ENCODE assay signal across 16 cellular contexts in genomic region chr7:2016761-2017482, GRCh38.
A peak's percentile ranks its signal among the peaks of the same experiment; 100 is the strongest.
DNase-seq lines count a peak whose midpoint lies in the region; ATAC-seq and TF ChIP-seq lines count a peak whose summit lies in the region.
"Had no signal": no experiment of that assay in that cellular context is flagged by ENCODE, and none has a peak within 500 bp of the region (broad histone marks: within the 10 kb centered on the region; RNA-seq: fewer than 3 reads in every experiment).

No MANE protein-coding gene starts in this region.

- H3K9me2 ChIP-seq in SK-N-SH, result no peaks in the 10 kb centered on the region

- peaks cover 22 to 60% of the 10 kb centered on the region in 2 experiments; a peak in 3 of 4 replicates for H3K4me1 ChIP-seq in SK-N-SH (ENCODE audit: control insufficient read depth in 1 of 2, insufficient read depth in 2 of 2, low read depth in 1 of 2, low read length in 1 of 2)
- no peaks in the 10 kb centered on the region for H3K4me1 ChIP-seq in right cardiac atrium (ENCODE audit: control insufficient read depth, insufficient read depth, low read length)

- no peaks in the 10 kb centered on the region for H4K20me1 ChIP-seq in SK-N-SH (ENCODE audit: insufficient read depth)

- no peak for TF ChIP-seq RAD21 in SK-N-SH (IDR thresholded peaks at IDR 0.05; ENCODE audit: low read length)

- no peak overlapping the region for H3K4me2 ChIP-seq in SK-N-SH

- peak; percentile 14 for DNase-seq in SK-N-SH
- peak; percentile 80 for DNase-seq in NCI-H146 (lab: John Stamatoyannopoulos, UW)
- peak; percentile 9 to 45 (median 32) for DNase-seq in right cardiac atrium
- DNase-seq in posterior vena cava (ENCODE audit: low spot score), result peak; percentile 73
- DNase-seq in anterior cingulate cortex (lab: John Stamatoyannopoulos, UW), result no peak
- DNase-seq in activated T-cell treated with anti-CD3 and anti-CD28 coated beads, Interleukin-2, amount 50 U/mL, for 4 hours, result no peak
- DNase-seq in NOMO-1 (lab: John Stamatoyannopoulos, UW; ENCODE audit: unreplicated experiment in 2 of 2), result no peak
- DNase-seq: activated CD8-positive, alpha-beta T cell treated with anti-CD3 and anti-CD28 coated beads, Interleukin-2, amount 10 ng/mL, durations not matched to agents 7 days and 5 days; central memory CD4-positive, alpha-beta T cell; COR-L47; KBM-7; NCI-H187 had no signal

- H3K27ac ChIP-seq in SK-N-SH (ENCODE audit: low read depth in 2 of 2, low read length in 1 of 2), result no peak overlapping the region
- no peak overlapping the region for H3K27ac ChIP-seq in right cardiac atrium (ENCODE audit: low read length)
- H3K27ac ChIP-seq: gastroesophageal sphincter, SJCRH30 had no signal

- TF ChIP-seq CTCF in SK-N-SH (IDR thresholded peaks at IDR 0.05), result no peak

- H3K79me2 ChIP-seq in SK-N-SH (ENCODE audit: insufficient read depth), result 0 out of 2 replicates have a peak, but pooled peaks cover 8% of the 10 kb centered on the region

- H3K9me3 ChIP-seq in SK-N-SH (no peaks in the 10 kb centered on the region), right cardiac atrium (ENCODE audit: control insufficient read depth, low read length) (no peaks in the 10 kb centered on the region)
- H3K9me3 ChIP-seq: gastroesophageal sphincter, SJCRH30 had no signal

- intact Hi-C loops in right cardiac atrium (cut with DNase I) (no loop called here), posterior vena cava (cut with DNase I) (no loop called here)

- no peaks in the 10 kb centered on the region for H3K9me3 Mint-ChIP-seq in activated T-cell treated with anti-CD3 and anti-CD28 coated beads, Interleukin-2, amount 50 U/mL, for 4 hours
- H3K9me3 Mint-ChIP-seq: activated naive CD4-positive, alpha-beta T cell treated with anti-CD3 and anti-CD28 coated beads, Interleukin-2, amount 50 U/mL, for 72 hours had no signal

- no peaks in the 10 kb centered on the region for H3K27me3 Mint-ChIP-seq in activated T-cell treated with anti-CD3 and anti-CD28 coated beads, Interleukin-2, amount 50 U/mL, for 4 hours (ENCODE audit: low read depth)

- POLR2A ChIA-PET in SK-N-SH (lab: Yijun Ruan, JAX), result no interaction called here

- no peaks in the 10 kb centered on the region for H3K36me3 ChIP-seq in SK-N-SH (replicated peaks in 1 of 2; ENCODE audit: control insufficient read depth in 1 of 2, insufficient read depth in 2 of 2, low read length in 1 of 2)
- H3K36me3 ChIP-seq: SJCRH30 had no signal

- peaks cover 11% of the 10 kb centered on the region for H3K36me3 Mint-ChIP-seq in activated T-cell treated with anti-CD3 and anti-CD28 coated beads, Interleukin-2, amount 50 U/mL, for 4 hours (ENCODE audit: insufficient read depth)
- H3K36me3 Mint-ChIP-seq: activated naive CD4-positive, alpha-beta T cell treated with anti-CD3 and anti-CD28 coated beads, Interleukin-2, amount 50 U/mL, for 72 hours had no signal

- peaks cover 4% of the 10 kb centered on the region for H3F3A ChIP-seq in SK-N-SH (replicated peaks; ENCODE audit: insufficient read depth)

- H3K4me3 ChIP-seq in SK-N-SH (ENCODE audit: low read depth in 2 of 2, low read length in 1 of 2) (no peak overlapping the region), right cardiac atrium (ENCODE audit: low read length) (no peak overlapping the region)
- H3K4me3 ChIP-seq: gastroesophageal sphincter, SJCRH30 had no signal

- H3K9ac ChIP-seq in SK-N-SH, result no peak overlapping the region

- H2AFZ ChIP-seq in SK-N-SH (ENCODE audit: low read depth), result no peak overlapping the region

- no peak for ATAC-seq in SK-N-SH treated with all-trans-retinoic acid at 6 μM for 48 hours
- no peak for ATAC-seq in right cardiac atrium
- no peak for ATAC-seq in activated T-cell treated with anti-CD3 and anti-CD28 coated beads, Interleukin-2, amount 50 U/mL, for 4 hours
- ATAC-seq: activated CD8-positive, alpha-beta T cell treated with anti-CD3 and anti-CD28 coated beads, Interleukin-2, amount 10 ng/mL, durations not matched to agents 7 days and 5 days; activated naive CD4-positive, alpha-beta T cell treated with anti-CD3 and anti-CD28 coated beads, Interleukin-2, amount 50 U/mL, for 72 hours; gastroesophageal sphincter had no signal

- H3K27me3 ChIP-seq in SK-N-SH (ENCODE audit: insufficient read depth) (no peaks in the 10 kb centered on the region), right cardiac atrium (ENCODE audit: control insufficient read depth, insufficient read depth) (no peaks in the 10 kb centered on the region)
- H3K27me3 ChIP-seq: gastroesophageal sphincter, SJCRH30 had no signal

- H3K4me3 Mint-ChIP-seq in activated T-cell treated with anti-CD3 and anti-CD28 coated beads, Interleukin-2, amount 50 U/mL, for 4 hours, result no peak overlapping the region
- H3K4me3 Mint-ChIP-seq: activated CD8-positive, alpha-beta T cell treated with anti-CD3 and anti-CD28 coated beads, Interleukin-2, amount 10 ng/mL, durations not matched to agents 7 days and 5 days had no signal

- CTCF ChIA-PET in SK-N-SH (lab: Yijun Ruan, JAX), result interaction anchor here (1.0 to 2.4 kb wide), 4 partner anchors 8 to 353 kb away, joined by 3 to 9 read pairs (median 4); no protein-coding TSS in a partner anchor

- peaks cover 22% of the 10 kb centered on the region for H3K4me1 Mint-ChIP-seq in activated T-cell treated with anti-CD3 and anti-CD28 coated beads, Interleukin-2, amount 50 U/mL, for 4 hours (ENCODE audit: low read depth)

- no peak for TF ChIP-seq EP300 in SK-N-SH (IDR thresholded peaks at IDR 0.05; ENCODE audit: borderline replicate concordance in 1 of 2, low read depth in 1 of 2, low read length in 1 of 2)

- 94% methylated on average over 29 of the region's 29 CpGs for WGBS in SK-N-SH (ENCODE audit: low lambda C conversion rate)
- WGBS in right cardiac atrium, result 92% methylated on average over 29 of the region's 29 CpGs

TF ChIP-seq in SK-N-SH, 30 proteins besides CTCF, POLR2A, EP300 and RAD21:
- TF ChIP-seq SIN3A (IDR thresholded peaks at IDR 0.05; ENCODE audit: borderline replicate concordance, low read depth, low read length) (no peak), YY1 (IDR thresholded peaks at IDR 0.05; ENCODE audit: low read depth) (no peak)

TF ChIP-seq in SK-N-SH treated with all-trans-retinoic acid at 6 μM for 48 hours, 23 proteins besides CTCF, POLR2A, EP300 and RAD21:
- no peak for TF ChIP-seq ARNTL (CRISPR knock-in tag; IDR thresholded peaks at IDR 0.05; ENCODE audit: borderline replicate concordance, low read depth)
- no peak for TF ChIP-seq ISL1 (CRISPR knock-in tag; IDR thresholded peaks at IDR 0.05)
- TF ChIP-seq ZNF8 (CRISPR knock-in tag; IDR thresholded peaks at IDR 0.05), result no peak
- no peak for TF ChIP-seq ZNF565 (CRISPR knock-in tag; conservative IDR thresholded peaks at IDR 0.05; ENCODE audit: low read depth)
- TF ChIP-seq CSRNP3 (CRISPR knock-in tag; IDR thresholded peaks at IDR 0.05), result no peak

Comparison
In these comparisons a context has a peak if more than half of its experiments do, and no peak if none do; other contexts are left out.
1. DNase-seq: peak in SK-N-SH (single experiment), NCI-H146 (single experiment), right cardiac atrium (3 of 3) and posterior vena cava (single experiment); none in anterior cingulate cortex (0 of 58), activated T-cell treated with anti-CD3 and anti-CD28 coated beads, Interleukin-2, amount 50 U/mL, for 4 hours (single experiment) and NOMO-1 (0 of 2).